8 cellular contexts compared by ENCODE assay signal in the genomic region with DNA sequence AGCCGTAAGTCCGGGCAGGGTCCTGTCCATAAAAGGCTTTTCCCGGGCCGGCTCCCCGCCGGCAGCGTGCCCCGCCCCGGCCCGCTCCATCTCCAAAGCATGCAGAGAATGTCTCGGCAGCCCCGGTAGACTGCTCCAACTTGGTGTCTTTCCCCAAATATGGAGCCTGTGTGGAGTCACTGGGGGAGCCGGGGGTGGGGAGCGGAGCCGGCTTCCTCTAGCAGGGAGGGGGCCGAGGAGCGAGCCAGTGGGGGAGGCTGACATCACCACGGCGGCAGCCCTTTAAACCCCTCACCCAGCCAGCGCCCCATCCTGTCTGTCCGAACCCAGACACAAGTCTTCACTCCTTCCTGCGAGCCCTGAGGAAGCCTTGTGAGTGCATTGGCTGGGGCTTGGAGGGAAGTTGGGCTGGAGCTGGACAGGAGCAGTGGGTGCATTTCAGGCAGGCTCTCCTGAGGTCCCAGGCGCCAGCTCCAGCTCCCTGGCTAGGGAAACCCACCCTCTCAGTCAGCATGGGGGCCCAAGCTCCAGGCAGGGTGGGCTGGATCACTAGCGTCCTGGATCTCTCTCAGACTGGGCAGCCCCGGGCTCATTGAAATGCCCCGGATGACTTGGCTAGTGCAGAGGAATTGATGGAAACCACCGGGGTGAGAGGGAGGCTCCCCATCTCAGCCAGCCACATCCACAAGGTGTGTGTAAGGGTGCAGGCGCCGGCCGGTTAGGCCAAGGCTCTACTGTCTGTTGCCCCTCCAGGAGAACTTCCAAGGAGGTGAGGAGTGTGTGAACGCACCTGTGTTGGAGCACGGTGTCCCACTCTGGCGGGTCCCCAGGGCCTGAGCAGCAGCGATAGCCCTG. TPM values are rescaled to one million over a fixed set of nuclear protein-coding genes. Genes with fewer than 3 reads are reported as not detected.
DNase-seq lines count a peak whose midpoint lies in the region; ATAC-seq, FAIRE-seq and TF ChIP-seq lines count a peak whose summit lies in the region.

Gene TAGLN, plus strand, starts transcription at position 310 of the 855 bp plus-strand sequence. CDS start 3,644 bp downstream, outside the sequence.

- H3K27me3 Mint-ChIP-seq in CD4-positive, alpha-beta T cell: no peaks in the 10 kb centered on the region

- H3K27ac Mint-ChIP-seq in CD4-positive, alpha-beta T cell: peak within 1 kb of the TSS; percentile 30

- no peak within 1 kb of the TSS for H3K4me3 Mint-ChIP-seq in CD4-positive, alpha-beta T cell

- no peak within 1 kb of the TSS for H2AFZ ChIP-seq in OCI-LY7 (ENCODE audit: low read length)

- H3K27ac ChIP-seq in CD4-positive, alpha-beta T cell (ENCODE audit: low read depth, low read length): no peak within 1 kb of the TSS
- peak within 1 kb of the TSS; percentile 41; the same call in 1 of the 2 replicates for H3K27ac ChIP-seq in VCaP
- H3K27ac ChIP-seq in cardiac muscle cell: peak within 1 kb of the TSS; percentile 99
- peak within 1 kb of the TSS in 1 of 4 donors; percentile 41 for H3K27ac ChIP-seq in pancreas
- H3K27ac ChIP-seq in OCI-LY7 (ENCODE audit: low read depth, low read length, poor library complexity, severe bottlenecking): no peak within 1 kb of the TSS

- TF ChIP-seq POLR2A in H54 (IDR thresholded peaks at IDR 0.05; ENCODE audit: low read depth, low read length): no peak

- no peaks in the 10 kb centered on the region for H3K27me3 ChIP-seq in CD4-positive, alpha-beta T cell (ENCODE audit: control insufficient read depth, insufficient read depth, low read length)
- no peaks in the 10 kb centered on the region for H3K27me3 ChIP-seq in cardiac muscle cell
- H3K27me3 ChIP-seq in pancreas: no peaks in the 10 kb centered on the region

- no peaks in the 10 kb centered on the region for H3K79me2 ChIP-seq in OCI-LY7 (ENCODE audit: insufficient read depth, low read depth, low read length)

- no peaks in the 10 kb centered on the region for H4K20me1 ChIP-seq in OCI-LY7 (ENCODE audit: insufficient read depth, low read length)

- POLR2A ChIA-PET in CD4-positive, alpha-beta T cell (lab: Charles Lee): interaction anchor here (1.5 kb wide), 1 partner anchor 11 kb away, joined by 4 read pairs; no protein-coding TSS in a partner anchor
- POLR2A ChIA-PET in OCI-LY7 (lab: Charles Lee): no interaction called here

- no peak for TF ChIP-seq CTCF in CD4-positive, alpha-beta T cell (IDR thresholded peaks at IDR 0.05)
- TF ChIP-seq CTCF in VCaP (conservative IDR thresholded peaks at IDR 0.05) (no peak), cardiac muscle cell (IDR thresholded peaks at IDR 0.05; ENCODE audit: low read depth, low read length) (no peak), pancreas (IDR thresholded peaks at IDR 0.05) (no peak), OCI-LY7 (conservative IDR thresholded peaks at IDR 0.05; ENCODE audit: low read length) (no peak)

- peak within 1 kb of the TSS; percentile 11 for H3K4me3 ChIP-seq in cardiac muscle cell
- peak within 1 kb of the TSS in 1 of 4 donors; percentile 28 for H3K4me3 ChIP-seq in pancreas
- no peak within 1 kb of the TSS for H3K4me3 ChIP-seq in OCI-LY7 (ENCODE audit: low read depth, low read length, poor library complexity, severe bottlenecking)

- no peak within 1 kb of the TSS for H3K4me2 ChIP-seq in OCI-LY7 (ENCODE audit: low read length)

- BruUV-seq in OCI-LY7 (replicated peaks; lab: Mats Ljungman, UMichigan): no TSS peak

- WGBS in pancreas, 2 donors: 69 to 72% methylated on average over 33 to 34 of the region's 34 CpGs

- peaks cover 35% of the 10 kb centered on the region for H3K36me3 Mint-ChIP-seq in CD4-positive, alpha-beta T cell (ENCODE audit: low read depth)

- CTCF ChIA-PET in CD4-positive, alpha-beta T cell (lab: Charles Lee): no interaction called here
- CTCF ChIA-PET in OCI-LY7 (lab: Charles Lee; ENCODE audit: unreplicated experiment): no interaction called here

- DNase-seq in CD4-positive, alpha-beta T cell: no peak
- DNase-seq in cardiac muscle cell (ENCODE audit: low read depth in 1 of 2, low spot score in 1 of 2): peak; percentile 91 to 97
- DNase-seq in pancreas: peak in 2 of 6 donors; percentile 48 to 67
- no peak for DNase-seq in H54 (ENCODE audit: insufficient read length, low spot score)
- no peak for DNase-seq in activated CD4-positive, alpha-beta T cell treated with anti-CD3 and anti-CD28 coated beads for 4 hours
- DNase-seq in OCI-LY7 (ENCODE audit: low spot score): no peak

- no peaks in the 10 kb centered on the region for H3K9me3 ChIP-seq in CD4-positive, alpha-beta T cell (ENCODE audit: control insufficient read depth, low read length)
- H3K9me3 ChIP-seq in cardiac muscle cell (ENCODE audit: low read depth): no peaks in the 10 kb centered on the region
- no peaks in the 10 kb centered on the region for H3K9me3 ChIP-seq in pancreas
- H3K9me3 ChIP-seq in OCI-LY7 (ENCODE audit: low read length): no peaks in the 10 kb centered on the region

- H3K4me1 ChIP-seq in cardiac muscle cell (ENCODE audit: low read depth) (peaks cover 25% of the 10 kb centered on the region), pancreas (peaks cover 4 to 13% (median 8%) of the 10 kb centered on the region in 3 donors), OCI-LY7 (ENCODE audit: insufficient read depth, low read length, poor library complexity, severe bottlenecking) (no peaks in the 10 kb centered on the region)

- no peaks in the 10 kb centered on the region for H3K9me3 Mint-ChIP-seq in CD4-positive, alpha-beta T cell

- peaks cover 10% of the 10 kb centered on the region for H3K4me1 Mint-ChIP-seq in CD4-positive, alpha-beta T cell (ENCODE audit: low read depth)

- H3K36me3 ChIP-seq in cardiac muscle cell (peaks cover 6% of the 10 kb centered on the region), pancreas (peaks cover 0 to under 1% (median 0%) of the 10 kb centered on the region in 3 donors), OCI-LY7 (ENCODE audit: insufficient read depth, low read length) (peaks cover 7% of the 10 kb centered on the region; the same call in 1 of the 2 replicates)

- ATAC-seq in CD4-positive, alpha-beta T cell (ENCODE audit: poor library complexity): no peak
- ATAC-seq in pancreas (peak in 3 of 4 donors; percentile 2 to 20 (median 19)), GM18861 (IDR thresholded peaks at IDR 0.05; ENCODE audit: unreplicated experiment) (no peak)

- FAIRE-seq in pancreas (lab: Jason Lieb, UNC): no peak
- FAIRE-seq in H54 (lab: Jason Lieb, UNC): no peak

- no peaks in the 10 kb centered on the region for H3K9me2 ChIP-seq in OCI-LY7 (ENCODE audit: insufficient read depth, low read length)

- intact Hi-C loops in CD4-positive, alpha-beta T cell (cut with DNase I, micrococcal nuclease): no loop called here
- intact Hi-C loops in pancreas (cut with DNase I): no loop called here
- intact Hi-C loops in OCI-LY7 (cut with micrococcal nuclease; ENCODE audit: unreplicated experiment): no loop called here

RNA-seq across cellular contexts. Expression of gene TAGLN, which starts in this region (rescaled TPM):
- 1 to 10 TPM; 8.4 to 9.5 TPM for total RNA-seq in CD4-positive, alpha-beta T cell
- total RNA-seq in cardiac muscle cell: 82.5 and 1,828 TPM in 2 replicates
- polyA plus RNA-seq in cardiac muscle cell: 65.2 and 1,052 TPM in 2 replicates
- 100 to 1,000 TPM in 1 of 6 donors, 10 to 100 TPM in 5; 24.1 to 100 (median 59.6) TPM for total RNA-seq in pancreas
- polyA plus RNA-seq in pancreas: 100 to 1,000 TPM; 363 to 430 TPM
- 7.4 and 8.4 TPM in 2 replicates for total RNA-seq in OCI-LY7 (2014; rRNA removed; shearing (Covaris generic))
- 5.4 and 6.4 TPM in 2 replicates for total RNA-seq in OCI-LY7 (2022)

Comparison
In these comparisons a context has a peak if more than half of its experiments do, and no peak if none do; other contexts are left out.
1. ATAC-seq: peak in pancreas (3 of 4); none in CD4-positive, alpha-beta T cell (single experiment) and GM18861 (single experiment).
2. DNase-seq: peak in cardiac muscle cell (2 of 2); none in CD4-positive, alpha-beta T cell (0 of 10), H54 (single experiment), activated CD4-positive, alpha-beta T cell treated with anti-CD3 and anti-CD28 coated beads for 4 hours (0 of 2) and OCI-LY7 (single experiment).
3. H3K27ac ChIP-seq: peak in VCaP (single experiment) and cardiac muscle cell (single experiment); none in CD4-positive, alpha-beta T cell (single experiment) and OCI-LY7 (single experiment).